8 cellular contexts compared by ENCODE assay signal in genomic region chr1:168408531-168409242, GRCh38.
DNase-seq lines count a peak whose midpoint lies in the region; ATAC-seq and TF ChIP-seq lines count a peak whose summit lies in the region.

No MANE protein-coding gene starts in this region.

- POLR2A ChIA-PET in WTC11 (lab: Charles Lee): no interaction called here

- H3K36me3 ChIP-seq in smooth muscle cell (ENCODE audit: low read depth): no peaks in the 10 kb centered on the region

- peak; percentile 15 for DNase-seq in OCI-M1 (lab: John Stamatoyannopoulos, UW)
- DNase-seq in activated gamma-delta T cell treated with anti-CD3 and anti-CD28 coated beads, Interleukin-2, amount 50 U/mL, for 16 hours (ENCODE audit: low read depth): peak; percentile 57
- DNase-seq in smooth muscle cell (lab: John Stamatoyannopoulos, UW; ENCODE audit: unreplicated experiment): no peak
- DNase-seq in iPS-NIHi11 (ENCODE audit: low spot score): no peak
- no peak for DNase-seq in WTC11 (ENCODE audit: low spot score)
- no peak for DNase-seq in AML-193 (lab: John Stamatoyannopoulos, UW)

- TF ChIP-seq CTCF in smooth muscle cell (IDR thresholded peaks at IDR 0.05; ENCODE audit: borderline replicate concordance, insufficient read depth, poor library complexity, severe bottlenecking) (no peak), WTC11 (IDR thresholded peaks at IDR 0.05) (no peak)

- H3K27me3 Mint-ChIP-seq in WTC11 (ENCODE audit: low read depth): no peaks in the 10 kb centered on the region; the same call in 1 of the 2 replicates

- H3K4me1 ChIP-seq in smooth muscle cell (ENCODE audit: low read depth): peaks cover 8% of the 10 kb centered on the region

- no peaks in the 10 kb centered on the region for H3K79me2 ChIP-seq in smooth muscle cell (ENCODE audit: low read depth)

- H3K27ac Mint-ChIP-seq in WTC11: no peak overlapping the region

- CTCF ChIA-PET in WTC11 (lab: Charles Lee): interaction anchor here (0.8 kb wide), 1 partner anchor 173 kb away, joined by 3 read pairs; no protein-coding TSS in a partner anchor

- peak overlapping the region; percentile 1 for H3K27ac ChIP-seq in smooth muscle cell (ENCODE audit: low read depth)

- H3K9ac ChIP-seq in smooth muscle cell (ENCODE audit: low read depth): no peak overlapping the region

- H3K9me3 ChIP-seq in smooth muscle cell (replicated peaks; ENCODE audit: low read depth): no peaks in the 10 kb centered on the region

- peaks cover 4% of the 10 kb centered on the region for H3F3A ChIP-seq in smooth muscle cell (ENCODE audit: low read depth)

- no peak overlapping the region for H3K4me3 ChIP-seq in smooth muscle cell

- H3K4me2 ChIP-seq in smooth muscle cell: peak overlapping the region; percentile 2

- no peak overlapping the region for H3K4me3 Mint-ChIP-seq in WTC11

- 50% methylated on average over 6 of the region's 6 CpGs for WGBS in smooth muscle cell (ENCODE audit: low lambda C conversion rate)

- peaks cover 9% of the 10 kb centered on the region; the same call in 1 of the 2 replicates for H3K36me3 Mint-ChIP-seq in WTC11

- H3K4me1 Mint-ChIP-seq in WTC11: no peaks in the 10 kb centered on the region

- no peaks in the 10 kb centered on the region for H3K27me3 ChIP-seq in smooth muscle cell (ENCODE audit: low read depth)

- H2AFZ ChIP-seq in smooth muscle cell (ENCODE audit: low read depth): no peak overlapping the region

- no peaks in the 10 kb centered on the region for H4K20me1 ChIP-seq in smooth muscle cell (ENCODE audit: low read depth)

- H3K9me3 Mint-ChIP-seq in WTC11: peaks cover 18% of the 10 kb centered on the region

- ATAC-seq in GM19351 (IDR thresholded peaks at IDR 0.05; ENCODE audit: unreplicated experiment) (peak; percentile 79), WTC11 (no peak), HG03045 (IDR thresholded peaks at IDR 0.05; ENCODE audit: unreplicated experiment) (no peak)

TF ChIP-seq in WTC11, 78 proteins besides CTCF, POLR2A, EP300 and RAD21:
- TF ChIP-seq MYBL2 (CRISPR knock-in tag; IDR thresholded peaks at IDR 0.05) (no peak), FOXP1 (CRISPR knock-in tag; IDR thresholded peaks at IDR 0.05; ENCODE audit: borderline replicate concordance) (no peak), ZNF396 (CRISPR knock-in tag; IDR thresholded peaks at IDR 0.05; ENCODE audit: borderline replicate concordance) (no peak), SP1 (CRISPR knock-in tag; conservative IDR thresholded peaks at IDR 0.05) (no peak), ELF4 (CRISPR knock-in tag; IDR thresholded peaks at IDR 0.05; ENCODE audit: low read depth) (no peak), ZNF317 (CRISPR knock-in tag; IDR thresholded peaks at IDR 0.05; ENCODE audit: borderline replicate concordance, low read depth) (no peak), ATF2 (CRISPR knock-in tag; IDR thresholded peaks at IDR 0.05; ENCODE audit: borderline replicate concordance, low read depth) (no peak), ATF3 (CRISPR knock-in tag; conservative IDR thresholded peaks at IDR 0.05) (no peak)
- TF ChIP-seq, protein P1, sequence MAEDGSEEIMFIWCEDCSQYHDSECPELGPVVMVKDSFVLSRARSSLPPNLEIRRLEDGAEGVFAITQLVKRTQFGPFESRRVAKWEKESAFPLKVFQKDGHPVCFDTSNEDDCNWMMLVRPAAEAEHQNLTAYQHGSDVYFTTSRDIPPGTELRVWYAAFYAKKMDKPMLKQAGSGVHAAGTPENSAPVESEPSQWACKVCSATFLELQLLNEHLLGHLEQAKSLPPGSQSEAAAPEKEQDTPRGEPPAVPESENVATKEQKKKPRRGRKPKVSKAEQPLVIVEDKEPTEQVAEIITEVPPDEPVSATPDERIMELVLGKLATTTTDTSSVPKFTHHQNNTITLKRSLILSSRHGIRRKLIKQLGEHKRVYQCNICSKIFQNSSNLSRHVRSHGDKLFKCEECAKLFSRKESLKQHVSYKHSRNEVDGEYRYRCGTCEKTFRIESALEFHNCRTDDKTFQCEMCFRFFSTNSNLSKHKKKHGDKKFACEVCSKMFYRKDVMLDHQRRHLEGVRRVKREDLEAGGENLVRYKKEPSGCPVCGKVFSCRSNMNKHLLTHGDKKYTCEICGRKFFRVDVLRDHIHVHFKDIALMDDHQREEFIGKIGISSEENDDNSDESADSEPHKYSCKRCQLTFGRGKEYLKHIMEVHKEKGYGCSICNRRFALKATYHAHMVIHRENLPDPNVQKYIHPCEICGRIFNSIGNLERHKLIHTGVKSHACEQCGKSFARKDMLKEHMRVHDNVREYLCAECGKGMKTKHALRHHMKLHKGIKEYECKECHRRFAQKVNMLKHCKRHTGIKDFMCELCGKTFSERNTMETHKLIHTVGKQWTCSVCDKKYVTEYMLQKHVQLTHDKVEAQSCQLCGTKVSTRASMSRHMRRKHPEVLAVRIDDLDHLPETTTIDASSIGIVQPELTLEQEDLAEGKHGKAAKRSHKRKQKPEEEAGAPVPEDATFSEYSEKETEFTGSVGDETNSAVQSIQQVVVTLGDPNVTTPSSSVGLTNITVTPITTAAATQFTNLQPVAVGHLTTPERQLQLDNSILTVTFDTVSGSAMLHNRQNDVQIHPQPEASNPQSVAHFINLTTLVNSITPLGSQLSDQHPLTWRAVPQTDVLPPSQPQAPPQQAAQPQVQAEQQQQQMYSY (CRISPR knock-in tag; IDR thresholded peaks at IDR 0.05): no peak
- TF ChIP-seq, protein P2, sequence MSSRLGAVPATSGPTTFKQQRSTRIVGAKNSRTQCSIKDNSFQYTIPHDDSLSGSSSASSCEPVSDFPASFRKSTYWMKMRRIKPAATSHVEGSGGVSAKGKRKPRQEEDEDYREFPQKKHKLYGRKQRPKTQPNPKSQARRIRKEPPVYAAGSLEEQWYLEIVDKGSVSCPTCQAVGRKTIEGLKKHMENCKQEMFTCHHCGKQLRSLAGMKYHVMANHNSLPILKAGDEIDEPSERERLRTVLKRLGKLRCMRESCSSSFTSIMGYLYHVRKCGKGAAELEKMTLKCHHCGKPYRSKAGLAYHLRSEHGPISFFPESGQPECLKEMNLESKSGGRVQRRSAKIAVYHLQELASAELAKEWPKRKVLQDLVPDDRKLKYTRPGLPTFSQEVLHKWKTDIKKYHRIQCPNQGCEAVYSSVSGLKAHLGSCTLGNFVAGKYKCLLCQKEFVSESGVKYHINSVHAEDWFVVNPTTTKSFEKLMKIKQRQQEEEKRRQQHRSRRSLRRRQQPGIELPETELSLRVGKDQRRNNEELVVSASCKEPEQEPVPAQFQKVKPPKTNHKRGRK (CRISPR knock-in tag; IDR thresholded peaks at IDR 0.05; ENCODE audit: borderline replicate concordance): no peak

Comparison
In these comparisons a context has a peak if more than half of its experiments do, and no peak if none do; other contexts are left out.
1. DNase-seq: peak in OCI-M1 (single experiment) and activated gamma-delta T cell treated with anti-CD3 and anti-CD28 coated beads, Interleukin-2, amount 50 U/mL, for 16 hours (single experiment); none in smooth muscle cell (single experiment), iPS-NIHi11 (single experiment), WTC11 (single experiment) and AML-193 (0 of 2).